24 cellular contexts compared by ENCODE assay signal in genomic region chr4:74845834-74846233, GRCh38. TPM values are rescaled to one million over a fixed set of nuclear protein-coding genes. Genes with fewer than 3 reads are reported as not detected.
DNase-seq lines count a peak whose midpoint lies in the region; ATAC-seq, FAIRE-seq and TF ChIP-seq lines count a peak whose summit lies in the region.
"Had no signal": no experiment of that assay in that cellular context is flagged by ENCODE, and none has a peak within 500 bp of the region (broad histone marks: within the 10 kb centered on the region; RNA-seq: fewer than 3 reads in every experiment).

No MANE protein-coding gene starts in this region.

- intact Hi-C loops in MCF 10A (cut with micrococcal nuclease) = no loop called here
- intact Hi-C loops in breast epithelium (cut with DNase I; ENCODE audit: low total_unique reads) = no loop called here
- intact Hi-C loops in right lobe of liver (cut with DNase I) = no loop called here

- no peaks in the 10 kb centered on the region for H3K79me1 ChIP-seq in trophoblast cell (ENCODE audit: low read length)

- no peak overlapping the region for H3K4ac ChIP-seq in trophoblast cell (ENCODE audit: low read depth, low read length)

- FAIRE-seq in bronchial epithelial cell (lab: Jason Lieb, UNC) = no peak
- FAIRE-seq: A549, G401.6, GM12892, GM19239, H1 had no signal

- no TSS peak for BruUV-seq in MCF 10A (replicated peaks; lab: Mats Ljungman, UMichigan)

- no peaks in the 10 kb centered on the region for H3K79me2 ChIP-seq in trophoblast cell (ENCODE audit: control insufficient read depth, insufficient read depth, low read length, poor library complexity)

- no peak overlapping the region for H3K4me2 ChIP-seq in trophoblast cell (ENCODE audit: low read length)
- H3K4me2 ChIP-seq: A549 had no signal

- TF ChIP-seq POLR2A in breast epithelium (IDR thresholded peaks at IDR 0.05) = no peak
- TF ChIP-seq POLR2A in right lobe of liver (IDR thresholded peaks at IDR 0.05) = no peak

- no peaks in the 10 kb centered on the region for H3K36me3 Mint-ChIP-seq in MCF 10A (ENCODE audit: insufficient read depth, unreplicated experiment)
- H3K36me3 Mint-ChIP-seq: CD4-positive, alpha-beta memory T cell had no signal

- H4K91ac ChIP-seq in trophoblast cell (ENCODE audit: low read depth, low read length) = no peak overlapping the region

- POLR2A ChIA-PET in MCF 10A (lab: Yijun Ruan, JAX) = no interaction called here

- H4K12ac ChIP-seq in trophoblast cell (ENCODE audit: low read depth, low read length) = no peak overlapping the region

- H3K27me3 ChIP-seq in breast epithelium (no peaks in the 10 kb centered on the region), bronchial epithelial cell (ENCODE audit: control insufficient read depth, insufficient read depth, low read length) (no peaks in the 10 kb centered on the region), trophoblast cell (ENCODE audit: insufficient read depth, low read length) (no peaks in the 10 kb centered on the region), right lobe of liver (no peaks in the 10 kb centered on the region)

- ATAC-seq in esophagus mucosa (peak; percentile 93), right lobe of liver (no peak)
- ATAC-seq: A549 had no signal

- H3K4me1 ChIP-seq in breast epithelium (no peaks in the 10 kb centered on the region), trophoblast cell (ENCODE audit: control insufficient read depth in 1 of 2, insufficient read depth in 2 of 2, low read length in 2 of 2) (no peaks in the 10 kb centered on the region), right lobe of liver (no peaks in the 10 kb centered on the region)
- H3K4me1 ChIP-seq: A549, Caco-2 had no signal

- no peak overlapping the region for H3K9ac ChIP-seq in trophoblast cell (ENCODE audit: low read length)
- H3K9ac ChIP-seq: GM23248 had no signal

- DNase-seq in MCF 10A (ENCODE audit: unreplicated experiment) (peak; percentile 41), breast epithelium (ENCODE audit: low spot score in 2 of 2) (no peak), bronchial epithelial cell (ENCODE audit: low read depth) (peak; percentile 91), trophoblast cell (peak; percentile 41 to 90), right lobe of liver (no peak), foreskin melanocyte (no peak), AG08395 (ENCODE audit: low spot score) (no peak)
- DNase-seq: ACHN; C1 segment of cervical spinal cord; Caco-2; CD4-positive, alpha-beta memory T cell; DMS153; DND-41; GM23248; H7; HCEC 1CT had no signal

- TF ChIP-seq CTCF in MCF 10A (IDR thresholded peaks at IDR 0.05; ENCODE audit: unreplicated experiment) (no peak), breast epithelium (IDR thresholded peaks at IDR 0.05) (no peak), bronchial epithelial cell (IDR thresholded peaks at IDR 0.05; ENCODE audit: insufficient read depth, low read length, severe bottlenecking) (no peak), right lobe of liver (IDR thresholded peaks at IDR 0.05) (no peak)

- no peak overlapping the region for H2AK5ac ChIP-seq in trophoblast cell (ENCODE audit: low read length)

- H2BK12ac ChIP-seq in trophoblast cell (ENCODE audit: low read length) = no peak overlapping the region

- H3K9me3 Mint-ChIP-seq in MCF 10A (ENCODE audit: unreplicated experiment) = peaks cover 8% of the 10 kb centered on the region

- no peak overlapping the region for H2BK5ac ChIP-seq in trophoblast cell (ENCODE audit: low read depth, low read length, poor library complexity)

- H3K23ac ChIP-seq in trophoblast cell (ENCODE audit: low read length) = no peak overlapping the region

- H3K14ac ChIP-seq in trophoblast cell (ENCODE audit: low read length) = no peak overlapping the region

- no peaks in the 10 kb centered on the region for H3K36me3 ChIP-seq in breast epithelium
- no peaks in the 10 kb centered on the region for H3K36me3 ChIP-seq in bronchial epithelial cell (ENCODE audit: control insufficient read depth, insufficient read depth, low read length)
- no peaks in the 10 kb centered on the region for H3K36me3 ChIP-seq in trophoblast cell (ENCODE audit: control insufficient read depth in 1 of 2, insufficient read depth in 2 of 2, low read length in 2 of 2)
- H3K36me3 ChIP-seq in right lobe of liver = no peaks in the 10 kb centered on the region

- CTCF ChIA-PET in MCF 10A (lab: Yijun Ruan, JAX) = no interaction called here

- WGBS in trophoblast cell (ENCODE audit: extremely low coverage, insufficient coverage, insufficient read length) = no CpG with 5 or more reads among the region's 1 CpG
- 75% methylated on average over 1 of the region's 1 CpG for WGBS in right lobe of liver (ENCODE audit: insufficient coverage, low coverage, low lambda C conversion rate, missing lambda C conversion rate)

- no peak overlapping the region for H3K27ac Mint-ChIP-seq in MCF 10A (ENCODE audit: low read depth, unreplicated experiment)
- H3K27ac Mint-ChIP-seq: CD4-positive, alpha-beta memory T cell had no signal

- H3K9me3 ChIP-seq in breast epithelium = peaks cover 0 to 8% of the 10 kb centered on the region in 2 donors
- H3K9me3 ChIP-seq in trophoblast cell (ENCODE audit: insufficient read depth, low read depth, low read length) = no peaks in the 10 kb centered on the region
- H3K9me3 ChIP-seq in right lobe of liver = no peaks in the 10 kb centered on the region
- H3K9me3 ChIP-seq: Caco-2 had no signal

- no peaks in the 10 kb centered on the region for H3K4me1 Mint-ChIP-seq in MCF 10A (ENCODE audit: insufficient read depth, unreplicated experiment)
- H3K4me1 Mint-ChIP-seq: CD4-positive, alpha-beta memory T cell had no signal

- no peak overlapping the region for H3K4me3 Mint-ChIP-seq in MCF 10A (ENCODE audit: unreplicated experiment)
- H3K4me3 Mint-ChIP-seq: CD4-positive, alpha-beta memory T cell had no signal

- no peak overlapping the region for H3K18ac ChIP-seq in trophoblast cell (ENCODE audit: low read length)

- H3K4me3 ChIP-seq in breast epithelium (no peak overlapping the region), bronchial epithelial cell (ENCODE audit: low read depth, low read length) (no peak overlapping the region), trophoblast cell (ENCODE audit: low read depth, low read length) (no peak overlapping the region), right lobe of liver (no peak overlapping the region)
- H3K4me3 ChIP-seq: A549, GM23248 had no signal

- H2BK120ac ChIP-seq in trophoblast cell (ENCODE audit: insufficient read depth, low read length, poor library complexity) = no peak overlapping the region

- H3K27me3 Mint-ChIP-seq in MCF 10A (ENCODE audit: insufficient read depth, unreplicated experiment) = no peaks in the 10 kb centered on the region

- no peak overlapping the region for H3K27ac ChIP-seq in breast epithelium
- no peak overlapping the region for H3K27ac ChIP-seq in trophoblast cell (ENCODE audit: low read depth, low read length)
- H3K27ac ChIP-seq in right lobe of liver = no peak overlapping the region
- H3K27ac ChIP-seq: 22Rv1, A549, GM23248 had no signal

- H4K8ac ChIP-seq in trophoblast cell (ENCODE audit: low read depth, low read length) = no peak overlapping the region

- no peak overlapping the region for H2AFZ ChIP-seq in trophoblast cell (ENCODE audit: insufficient read depth, low read length, poor library complexity)
- H2AFZ ChIP-seq: GM23248 had no signal

RNA-seq across cellular contexts. Expression of gene BTC, which starts 51.5 kb away (rescaled TPM):
- 1.7 and 4.0 TPM in 2 replicates for total RNA-seq in MCF 10A (2022)
- 1 to 10 TPM; 2.3 to 6.1 (median 5.0) TPM for total RNA-seq in breast epithelium
- 1.1 and 2.4 TPM in 2 replicates for total RNA-seq in bronchial epithelial cell
- 1.4 TPM for total RNA-seq in esophagus mucosa
- polyA plus RNA-seq in trophoblast cell (2013) = 0.10 and 0.18 TPM in 2 replicates
- total RNA-seq in right lobe of liver = under 1 TPM; 0.26 to 0.95 (median 0.49) TPM
- total RNA-seq: CD4-positive, alpha-beta memory T cell; GM23248; H1 had no signal
- polyA plus RNA-seq: BJ; CD4-positive, alpha-beta memory T cell; GM23248 had no signal

Comparison
In these comparisons a context has a peak if more than half of its experiments do, and no peak if none do; other contexts are left out.
1. DNase-seq: peak in MCF 10A (single experiment), bronchial epithelial cell (single experiment) and trophoblast cell (2 of 2); none in breast epithelium (0 of 2), right lobe of liver (0 of 3), foreskin melanocyte (single experiment) and AG08395 (single experiment).